Comparison of ENCODE assay signal across 1 cellular context in the genomic region with DNA sequence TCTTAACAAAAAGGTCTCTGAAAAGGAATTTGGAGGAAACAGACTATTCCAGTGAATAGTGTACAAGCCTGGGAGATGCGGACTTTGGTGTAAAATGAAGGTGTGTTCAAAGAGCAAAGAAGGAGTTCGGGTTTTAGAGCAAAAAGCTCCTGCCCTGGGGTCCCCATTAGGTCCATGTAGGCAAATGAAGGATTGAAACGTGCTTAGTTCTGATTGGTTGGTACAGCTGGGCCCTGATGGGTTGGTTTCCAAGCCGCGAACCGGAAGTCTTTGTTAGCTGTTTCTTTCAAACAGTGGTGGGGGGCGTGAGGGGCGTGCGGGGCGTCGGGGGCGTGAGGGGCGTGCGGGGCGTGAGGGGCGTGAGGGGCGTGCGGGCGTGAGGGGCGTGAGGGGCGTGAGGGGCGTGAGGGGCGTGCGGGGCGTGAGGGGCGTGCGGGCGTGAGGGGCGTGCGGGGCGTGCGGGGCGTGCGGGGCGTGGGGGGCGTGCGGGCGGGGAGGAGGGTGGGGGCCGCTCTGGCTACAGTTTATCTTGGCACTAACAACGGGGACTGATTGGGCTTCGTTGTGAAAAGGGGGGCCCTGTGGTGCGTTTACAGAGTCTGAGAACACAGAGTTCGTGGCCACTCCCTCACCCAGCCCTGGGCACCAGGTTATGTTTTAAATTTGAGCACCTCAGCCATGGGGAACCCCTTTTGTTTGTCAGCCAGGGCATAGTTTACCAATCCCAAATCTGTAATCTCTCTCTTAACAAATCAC.
TF ChIP-seq lines count a peak whose summit lies in the region.

No MANE protein-coding gene starts in this region.

TF ChIP-seq in A549, 52 proteins besides CTCF, POLR2A, EP300 and RAD21 (continued from another document):
- TF ChIP-seq, protein P1, sequence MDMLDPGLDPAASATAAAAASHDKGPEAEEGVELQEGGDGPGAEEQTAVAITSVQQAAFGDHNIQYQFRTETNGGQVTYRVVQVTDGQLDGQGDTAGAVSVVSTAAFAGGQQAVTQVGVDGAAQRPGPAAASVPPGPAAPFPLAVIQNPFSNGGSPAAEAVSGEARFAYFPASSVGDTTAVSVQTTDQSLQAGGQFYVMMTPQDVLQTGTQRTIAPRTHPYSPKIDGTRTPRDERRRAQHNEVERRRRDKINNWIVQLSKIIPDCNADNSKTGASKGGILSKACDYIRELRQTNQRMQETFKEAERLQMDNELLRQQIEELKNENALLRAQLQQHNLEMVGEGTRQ (IDR thresholded peaks at IDR 0.05), result no peak
- TF ChIP-seq POLR2AphosphoS2 (conservative IDR thresholded peaks at IDR 0.05; ENCODE audit: low read length), result no peak
- TF ChIP-seq JUNB (IDR thresholded peaks at IDR 0.05), result no peak
- no peak for TF ChIP-seq RNF2 (IDR thresholded peaks at IDR 0.05; ENCODE audit: borderline replicate concordance, low read depth)
- TF ChIP-seq FOSL2 (IDR thresholded peaks at IDR 0.05), result no peak
- no peak for TF ChIP-seq FOSL2 (CRISPR knock-in tag; IDR thresholded peaks at IDR 0.05)
- no peak for TF ChIP-seq ZFP36 (IDR thresholded peaks at IDR 0.05; ENCODE audit: borderline replicate concordance, partially characterized antibody)
